14 cellular contexts compared by ENCODE assay signal in genomic region chr17:6472517-6472916, GRCh38. TPM values are rescaled to one million over a fixed set of nuclear protein-coding genes. Genes with fewer than 3 reads are reported as not detected.
DNase-seq lines count a peak whose midpoint lies in the region; ATAC-seq and TF ChIP-seq lines count a peak whose summit lies in the region.
"Had no signal": no experiment of that assay in that cellular context is flagged by ENCODE, and none has a peak within 500 bp of the region (broad histone marks: within the 10 kb centered on the region; RNA-seq: fewer than 3 reads in every experiment).

No MANE protein-coding gene starts in this region.

- H3K4ac ChIP-seq in neuronal stem cell (ENCODE audit: low read length) = peak overlapping the region; percentile 56

- H2BK5ac ChIP-seq in neuronal stem cell (ENCODE audit: low read length) = peak overlapping the region; percentile 68

- H3K27me3 ChIP-seq in BLaER1 (no peaks in the 10 kb centered on the region), SJCRH30 (no peaks in the 10 kb centered on the region), neuronal stem cell (ENCODE audit: control insufficient read depth in 3 of 3, insufficient read depth in 3 of 3, low read depth in 1 of 3, low read length in 3 of 3) (no peaks in the 10 kb centered on the region)

- H3K18ac ChIP-seq in neuronal stem cell (ENCODE audit: low read length) = peak overlapping the region; percentile 90

- POLR2A ChIA-PET in HEK293 (lab: Yijun Ruan, JAX) = interaction anchor here (0.6 kb wide), 1 partner anchor 99 kb away, joined by 5 read pairs; no protein-coding TSS in a partner anchor

- H3K9me3 ChIP-seq in BLaER1 (no peaks in the 10 kb centered on the region), HEK293 (ENCODE audit: control insufficient read depth, insufficient read depth, low read depth, low read length) (no peaks in the 10 kb centered on the region), SJCRH30 (replicated peaks) (no peaks in the 10 kb centered on the region), neuronal stem cell (replicated peaks in 1 of 2; ENCODE audit: control insufficient read depth in 2 of 2, insufficient read depth in 1 of 2, low read depth in 1 of 2, low read length in 2 of 2) (no peaks in the 10 kb centered on the region)

- peak overlapping the region; percentile 100 for H2BK15ac ChIP-seq in neuronal stem cell (ENCODE audit: low read length)

- H3K23ac ChIP-seq in neuronal stem cell (ENCODE audit: low read depth, low read length, poor library complexity) = no peak overlapping the region

- WGBS in neuronal stem cell (ENCODE audit: extremely low coverage in 2 of 2, insufficient read length in 2 of 2, insufficient replicate concordance in 1 of 2), 2 donors = no CpG with 5 or more reads among the region's 10 CpGs

- H3K9ac ChIP-seq in BLaER1 (no peak overlapping the region), neuronal stem cell (ENCODE audit: low read depth, low read length, poor library complexity) (no peak overlapping the region)

- H3K27ac ChIP-seq in BLaER1 (peak overlapping the region; percentile 31), HEK293 (ENCODE audit: extremely low read depth, low read depth, low read length) (no peak overlapping the region), SJCRH30 (peak overlapping the region; percentile 39), neuronal stem cell (replicated peaks; ENCODE audit: low read length) (peak overlapping the region; percentile 66)
- H3K27ac ChIP-seq: SK-N-MC had no signal

- ATAC-seq in GM21381 (IDR thresholded peaks at IDR 0.05; ENCODE audit: unreplicated experiment) (no peak), HG02610 (IDR thresholded peaks at IDR 0.05; ENCODE audit: unreplicated experiment) (no peak)

- H3K4me2 ChIP-seq in BLaER1 (peak overlapping the region; percentile 42), neuronal stem cell (ENCODE audit: insufficient read depth, low read length, poor library complexity, severe bottlenecking) (no peak overlapping the region)

- peak overlapping the region; percentile 99 for H2BK12ac ChIP-seq in neuronal stem cell (ENCODE audit: low read length)

- no peaks in the 10 kb centered on the region for H3K36me3 ChIP-seq in BLaER1
- no peaks in the 10 kb centered on the region for H3K36me3 ChIP-seq in HEK293 (ENCODE audit: control insufficient read depth in 2 of 2, insufficient read depth in 1 of 2, low read length in 2 of 2)
- no peaks in the 10 kb centered on the region; the same call in none of the 2 replicates for H3K36me3 ChIP-seq in SJCRH30
- no peaks in the 10 kb centered on the region for H3K36me3 ChIP-seq in neuronal stem cell (replicated peaks in 1 of 2; ENCODE audit: control insufficient read depth in 2 of 2, insufficient read depth in 2 of 2, low read length in 2 of 2)

- no peak for TF ChIP-seq CTCF in HEK293 (tag by site-specific recombination; IDR thresholded peaks at IDR 0.05)

- H2AK5ac ChIP-seq in neuronal stem cell (ENCODE audit: low read depth, low read length) = peak overlapping the region; percentile 99

- peak overlapping the region; percentile 85 for H2AFZ ChIP-seq in neuronal stem cell (ENCODE audit: low read length)

- no peaks in the 10 kb centered on the region for H4K20me1 ChIP-seq in BLaER1

- H4K8ac ChIP-seq in neuronal stem cell (ENCODE audit: low read depth, low read length) = no peak overlapping the region

- peak overlapping the region; percentile 58 for H2BK120ac ChIP-seq in neuronal stem cell (ENCODE audit: low read depth, low read length)

- DNase-seq in SJCRH30 (peak; percentile 40 to 58), neuronal stem cell (ENCODE audit: low spot score) (no peak), NCI-H2227 (lab: John Stamatoyannopoulos, UW; ENCODE audit: unreplicated experiment) (no peak)
- DNase-seq: GF-D8; NK-92 treated with Interleukin-12 subunit alpha and Interleukin-12 subunit beta, amount 100 ng/mL, for 24 hours had no signal

- H4K91ac ChIP-seq in neuronal stem cell (ENCODE audit: low read depth, low read length, poor library complexity) = peak overlapping the region; percentile 13

- peak overlapping the region; percentile 61 for H3K14ac ChIP-seq in neuronal stem cell (ENCODE audit: low read length)

- H3K4me3 ChIP-seq in BLaER1 = no peak overlapping the region
- no peak overlapping the region for H3K4me3 ChIP-seq in HEK293 (ENCODE audit: low read depth, low read length)
- no peak overlapping the region for H3K4me3 ChIP-seq in SJCRH30
- no peak overlapping the region for H3K4me3 ChIP-seq in neuronal stem cell (ENCODE audit: low read length in 2 of 2)
- H3K4me3 ChIP-seq: SK-N-MC had no signal

- CTCF ChIA-PET in HEK293 (lab: Yijun Ruan, JAX) = interaction anchor here (0.6 to 2.2 kb wide), 32 partner anchors 9 to 1411 kb away, joined by 3 to 10 read pairs (median 5); no protein-coding TSS in a partner anchor

- H3K79me1 ChIP-seq in neuronal stem cell (ENCODE audit: low read depth, low read length) = no peaks in the 10 kb centered on the region

- H3K4me1 ChIP-seq in BLaER1 (peaks cover 33% of the 10 kb centered on the region), HEK293 (ENCODE audit: control insufficient read depth, insufficient read depth, low read length) (peaks cover 9% of the 10 kb centered on the region), SJCRH30 (peaks cover 22% of the 10 kb centered on the region), neuronal stem cell (ENCODE audit: control insufficient read depth in 2 of 2, insufficient read depth in 1 of 2, low read depth in 1 of 2, low read length in 2 of 2) (peaks cover 11 to 36% of the 10 kb centered on the region in 2 donors)

TF ChIP-seq in HEK293, 187 proteins besides CTCF, POLR2A, EP300 and RAD21:
- TF ChIP-seq EGR2 (tag by site-specific recombination; IDR thresholded peaks at IDR 0.05; ENCODE audit: low read depth) (0 out of 2 replicates have a peak, but pooled peaks have one; percentile 16), ZNF791 (tag by site-specific recombination; IDR thresholded peaks at IDR 0.05) (no peak)

RNA-seq across cellular contexts. Expression of gene PIMREG, which starts 28.3 kb away (rescaled TPM):
- 87.2 and 94.7 TPM in 2 replicates for total RNA-seq in SJCRH30 (2014; rRNA removed; shearing (Covaris generic))
- polyA plus RNA-seq in neuronal stem cell (2013, experiment 1 of 2) = 103 TPM
- polyA plus RNA-seq in neuronal stem cell (2013, experiment 2 of 2) = 98.6 TPM
- polyA plus RNA-seq: CD14-positive monocyte, IgD-negative memory B cell had no signal

RNA-seq across cellular contexts. Expression of gene AIPL1, which starts 37.6 kb away (rescaled TPM):
- total RNA-seq in SJCRH30 (2014; rRNA removed; shearing (Covaris generic)) = 0.42 TPM in 1 of 2 replicates, not detected in the other
- 0.26 TPM for polyA plus RNA-seq in neuronal stem cell (2013, experiment 1 of 2)
- polyA plus RNA-seq in neuronal stem cell (2013, experiment 2 of 2) = 0.35 TPM
- total RNA-seq: HT1080 had no signal
- polyA plus RNA-seq: AG04450, CD14-positive monocyte, IgD-negative memory B cell had no signal

Comparison
In these comparisons a context has a peak if more than half of its experiments do, and no peak if none do; other contexts are left out.
1. DNase-seq: peak in SJCRH30 (2 of 2); none in neuronal stem cell (single experiment) and NCI-H2227 (single experiment).